Comparison of ENCODE assay signal across 16 cellular contexts in genomic region chr4:184689681-184690080, GRCh38. TPM values are rescaled to one million over a fixed set of nuclear protein-coding genes. Genes with fewer than 3 reads are reported as not detected.
A peak's percentile ranks its signal among the peaks of the same experiment; 100 is the strongest.
DNase-seq lines count a peak whose midpoint lies in the region; ATAC-seq, FAIRE-seq and TF ChIP-seq lines count a peak whose summit lies in the region.
"Had no signal": no experiment of that assay in that cellular context is flagged by ENCODE, and none has a peak within 500 bp of the region (broad histone marks: within the 10 kb centered on the region; RNA-seq: fewer than 3 reads in every experiment).

No MANE protein-coding gene starts in this region.

- no peaks in the 10 kb centered on the region for H4K20me1 ChIP-seq in IMR-90 (ENCODE audit: insufficient read depth, low read length)

- H4K91ac ChIP-seq in IMR-90 (ENCODE audit: insufficient read depth, low read depth, low read length) = no peak overlapping the region

- dilution Hi-C loops in IMR-90 (cut with HindIII; ENCODE audit: low sequenced_read_pairs, unreplicated experiment) = no loop called here

- H3K9me1 ChIP-seq in IMR-90 (ENCODE audit: insufficient read depth, low read length) = peaks cover 6% of the 10 kb centered on the region

- no peak for ATAC-seq in IMR-90 (ENCODE audit: low read depth)
- no peak for ATAC-seq in pancreas
- no peak for ATAC-seq in HG02798 (IDR thresholded peaks at IDR 0.05; ENCODE audit: poor library complexity, unreplicated experiment)
- ATAC-seq: GM12878, HCT116 had no signal

- in situ Hi-C loops in IMR-90 (cut with MboI; ENCODE audit: low sequenced_read_pairs) = no loop called here

- 0 out of 4 replicates have a peak, but pooled peaks cover 0 to 4% of the 10 kb centered on the region in 2 experiments for H3K79me1 ChIP-seq in IMR-90 (ENCODE audit: low read depth in 1 of 2, low read length in 2 of 2)

- 0 out of 2 replicates have a peak overlapping the region, but pooled peaks have one; percentile 45 for H3K14ac ChIP-seq in IMR-90 (replicated peaks; ENCODE audit: low read depth, low read length)

- no peak overlapping the region for H3K56ac ChIP-seq in IMR-90 (ENCODE audit: extremely low read depth, insufficient read depth, low read length)

- peak; percentile 17 for DNase-seq in EH (ENCODE audit: low read depth)
- DNase-seq in IMR-90 = no peak
- peak; percentile 51 for DNase-seq in choroid plexus epithelial cell (ENCODE audit: low read depth)
- DNase-seq in foreskin melanocyte = peak; percentile 44
- no peak for DNase-seq in pancreas
- DNase-seq in D721Med (ENCODE audit: insufficient read length, low spot score) = no peak
- DNase-seq: C1 segment of cervical spinal cord; CD4-positive, alpha-beta T cell; DMS153; DND-41; KBM-7 had no signal

- no peak overlapping the region for H3K27ac ChIP-seq in IMR-90 (ENCODE audit: insufficient read depth, low read length)
- no peak overlapping the region for H3K27ac ChIP-seq in pancreas

- H2BK20ac ChIP-seq in IMR-90 (ENCODE audit: low read depth, low read length) = no peak overlapping the region

- no CpG with 5 or more reads among the region's 5 CpGs for WGBS in IMR-90 (ENCODE audit: extremely low coverage in 2 of 2, insufficient read length in 1 of 2), 2 experiments
- 55 to 58% methylated on average over 5 of the region's 5 CpGs for WGBS in pancreas, 2 donors

- POLR2A ChIA-PET in IMR-90 (lab: Charles Lee; ENCODE audit: unreplicated experiment) = no interaction called here

- H3K4me3 ChIP-seq in IMR-90 (ENCODE audit: insufficient read depth, low read depth, low read length) (no peak overlapping the region), choroid plexus epithelial cell (ENCODE audit: low read depth, low read length) (no peak overlapping the region), pancreas (no peak overlapping the region)
- H3K4me3 ChIP-seq: GM12878 had no signal

- no peak overlapping the region for H3K9ac ChIP-seq in IMR-90 (ENCODE audit: low read depth, low read length)

- no peak overlapping the region for H2BK15ac ChIP-seq in IMR-90 (ENCODE audit: low read depth, low read length)

- no peak overlapping the region for H3K23ac ChIP-seq in IMR-90 (ENCODE audit: low read depth, low read length)

- FAIRE-seq in pancreas (lab: Jason Lieb, UNC) (no peak), D721Med (lab: Jason Lieb, UNC) (no peak)
- FAIRE-seq: GM12878, GM18507, H54 had no signal

- intact Hi-C loops in IMR-90 (cut with micrococcal nuclease) = no loop called here
- intact Hi-C loops in pancreas (cut with DNase I) = no loop called here

- BruUV-seq in IMR-90 (replicated peaks; lab: Mats Ljungman, UMichigan) = no TSS peak

- no peak overlapping the region for H3K18ac ChIP-seq in IMR-90 (ENCODE audit: low read depth, low read length)

- H3K4ac ChIP-seq in IMR-90 (ENCODE audit: low read depth, low read length) = no peak overlapping the region

- H3K9me3 ChIP-seq in IMR-90 (ENCODE audit: control insufficient read depth, insufficient read depth, low read length) (no peaks in the 10 kb centered on the region), pancreas (no peaks in the 10 kb centered on the region)

- H3K4me2 ChIP-seq in IMR-90 (ENCODE audit: low read depth, low read length) = no peak overlapping the region

- peak overlapping the region; percentile 47; the same call in 1 of the 2 replicates for H4K5ac ChIP-seq in IMR-90 (ENCODE audit: low read depth, low read length)

- TF ChIP-seq POLR2A in IMR-90 (IDR thresholded peaks at IDR 0.05; ENCODE audit: low read depth, low read length) = no peak

- no peak overlapping the region for H2BK120ac ChIP-seq in IMR-90 (ENCODE audit: low read depth, low read length)

- no peak for TF ChIP-seq RAD21 in IMR-90 (IDR thresholded peaks at IDR 0.05; ENCODE audit: low read length)

- no peak overlapping the region for H2AK9ac ChIP-seq in IMR-90 (replicated peaks; ENCODE audit: low read depth, low read length, poor library complexity)

- H2BK5ac ChIP-seq in IMR-90 (ENCODE audit: low read depth, low read length, poor library complexity, severe bottlenecking) = no peak overlapping the region

- H4K8ac ChIP-seq in IMR-90 (ENCODE audit: low read depth in 2 of 2, low read length in 2 of 2) = no peak overlapping the region

- no peak overlapping the region for H2AFZ ChIP-seq in IMR-90 (replicated peaks; ENCODE audit: low read length, poor library complexity)

- H3K27me3 ChIP-seq in IMR-90 (ENCODE audit: control insufficient read depth, insufficient read depth, low read length) = no peaks in the 10 kb centered on the region
- no peaks in the 10 kb centered on the region for H3K27me3 ChIP-seq in pancreas

- CTCF ChIA-PET in IMR-90 (lab: Yijun Ruan, JAX) = no interaction called here

- TF ChIP-seq CTCF in IMR-90 (conservative IDR thresholded peaks at IDR 0.05; ENCODE audit: low read depth, low read length) (no peak), choroid plexus epithelial cell (conservative IDR thresholded peaks at IDR 0.05; ENCODE audit: low read depth, low read length) (no peak), pancreas (IDR thresholded peaks at IDR 0.05) (no peak), D721Med (IDR thresholded peaks at IDR 0.05; ENCODE audit: insufficient read depth, missing control alignments) (no peak)

- peaks cover 1% of the 10 kb centered on the region; the same call in 1 of the 2 replicates for H3K36me3 ChIP-seq in IMR-90 (ENCODE audit: control insufficient read depth, insufficient read depth, low read length)
- H3K36me3 ChIP-seq in pancreas = no peaks in the 10 kb centered on the region

- H3K4me1 ChIP-seq in IMR-90 (ENCODE audit: control insufficient read depth, insufficient read depth, low read length) (peaks cover 2% of the 10 kb centered on the region; the same call in 1 of the 2 replicates), pancreas (no peaks in the 10 kb centered on the region)

- H2AK5ac ChIP-seq in IMR-90 (ENCODE audit: low read depth, low read length) = no peak overlapping the region

TF ChIP-seq in IMR-90, 13 proteins besides CTCF, POLR2A, EP300 and RAD21:
- TF ChIP-seq RFX5 (IDR thresholded peaks at IDR 0.05; ENCODE audit: low read depth, low read length) (no peak), NFE2L2 (IDR thresholded peaks at IDR 0.05; ENCODE audit: low read depth, low read length) (no peak), MXI1 (IDR thresholded peaks at IDR 0.05; ENCODE audit: borderline replicate concordance, low read depth, low read length) (no peak), ELK1 (IDR thresholded peaks at IDR 0.05; ENCODE audit: borderline replicate concordance, low read depth, low read length) (no peak), MAFK (IDR thresholded peaks at IDR 0.05; ENCODE audit: low read depth, low read length) (no peak), CHD1 (IDR thresholded peaks at IDR 0.05; ENCODE audit: low read depth, low read length) (no peak), CEBPB (IDR thresholded peaks at IDR 0.05; ENCODE audit: low read depth, low read length) (no peak)
TF ChIP-seq in IMR-90: peak in this region for 0.

RNA-seq across cellular contexts. Expression of gene PRIMPOL, which starts 40.1 kb away (rescaled TPM):
- total RNA-seq in IMR-90 (2012; rRNA removed) (5.6 and 10.0 TPM in 2 replicates), pancreas (10 to 100 TPM in 1 of 6 donors, 1 to 10 TPM in 5; 3.3 to 10.2 (median 6.0) TPM)
- polyA plus RNA-seq in IMR-90 (2012; rRNA removed) (6.6 and 8.8 TPM in 2 replicates), pancreas (10 to 100 TPM; 20.0 to 22.8 TPM)
- 0.90 and 1.5 TPM in 2 replicates for polyA plus RNA-seq in IMR-90 (2012; cell fraction: cytosol; rRNA removed)
- polyA plus RNA-seq in IMR-90 (2012; cell fraction: nucleus; rRNA removed; ENCODE audit: low replicate concordance) = 1.4 and 15.6 TPM in 2 replicates

RNA-seq across cellular contexts. Expression of gene CASP3, which starts 40.4 kb away (rescaled TPM):
- total RNA-seq in IMR-90 (2012; rRNA removed) (26.7 and 58.9 TPM in 2 replicates), pancreas (10 to 100 TPM in 1 of 6 donors, 1 to 10 TPM in 5; 3.6 to 13.6 (median 6.3) TPM)
- polyA plus RNA-seq in IMR-90 (2012; rRNA removed) (21.1 and 27.4 TPM in 2 replicates), pancreas (1 to 10 TPM; 4.8 to 8.1 TPM)
- polyA plus RNA-seq in IMR-90 (2012; cell fraction: cytosol; rRNA removed) = 6.3 and 9.6 TPM in 2 replicates
- polyA plus RNA-seq in IMR-90 (2012; cell fraction: nucleus; rRNA removed; ENCODE audit: low replicate concordance) = 4.5 and 21.2 TPM in 2 replicates

RNA-seq across cellular contexts. Expression of gene CENPU, which starts 44.2 kb away (rescaled TPM):
- total RNA-seq in IMR-90 (2012; rRNA removed) (13.6 and 26.7 TPM in 2 replicates), pancreas (1 to 10 TPM in 4 of 6 donors, under 1 TPM in 2; 0.60 to 2.9 (median 1.1) TPM)
- polyA plus RNA-seq in IMR-90 (2012; rRNA removed) (12.0 and 14.6 TPM in 2 replicates), pancreas (1 to 10 TPM; 1.1 to 1.5 TPM)
- polyA plus RNA-seq in IMR-90 (2012; cell fraction: cytosol; rRNA removed) = 0.98 and 1.5 TPM in 2 replicates
- polyA plus RNA-seq in IMR-90 (2012; cell fraction: nucleus; rRNA removed; ENCODE audit: low replicate concordance) = 0.63 and 7.0 TPM in 2 replicates

Comparison
In these comparisons a context has a peak if more than half of its experiments do, and no peak if none do; other contexts are left out.
1. DNase-seq: peak in EH (single experiment), choroid plexus epithelial cell (single experiment) and foreskin melanocyte (single experiment); none in IMR-90 (single experiment), pancreas (0 of 6) and D721Med (single experiment).